8 cellular contexts compared by ENCODE assay signal in the genomic region with DNA sequence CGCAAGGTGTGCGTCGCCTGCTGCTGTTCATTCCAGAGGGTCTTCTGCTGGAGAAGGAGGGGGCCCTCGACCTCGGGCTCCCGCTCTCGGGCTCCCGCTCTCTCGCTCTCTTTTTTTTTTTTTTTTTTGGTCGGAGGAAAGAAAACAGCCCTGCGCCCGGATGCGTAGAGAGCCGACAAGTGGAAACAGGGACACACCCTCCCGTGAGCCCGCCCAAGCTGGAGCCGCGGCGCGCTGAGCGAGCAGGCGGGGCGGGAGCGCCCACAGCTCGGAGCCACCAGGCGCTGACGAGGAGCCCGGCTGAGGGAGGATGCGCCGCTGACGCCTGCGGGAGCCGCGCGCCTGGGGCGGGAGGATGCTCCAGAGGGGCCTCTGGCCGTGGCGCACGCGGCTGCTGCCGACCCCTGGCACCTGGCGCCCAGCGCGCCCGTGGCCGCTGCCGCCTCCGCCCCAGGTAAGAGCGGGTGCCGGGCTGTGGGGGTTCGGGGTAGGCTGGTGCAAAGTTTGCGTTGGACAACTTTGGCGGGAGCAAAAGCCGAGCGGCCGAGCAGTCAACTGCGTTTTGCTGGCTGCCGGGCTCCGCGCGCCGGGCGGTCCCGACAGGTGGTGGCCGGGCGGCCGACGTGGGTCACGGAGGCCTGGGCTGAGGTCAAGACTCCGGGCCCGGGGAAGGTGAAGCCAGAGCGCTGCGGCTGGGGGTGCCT. TPM values are rescaled to one million over a fixed set of nuclear protein-coding genes. Genes with fewer than 3 reads are reported as not detected.
DNase-seq lines count a peak whose midpoint lies in the region; ATAC-seq and TF ChIP-seq lines count a peak whose summit lies in the region.

A gene with protein sequence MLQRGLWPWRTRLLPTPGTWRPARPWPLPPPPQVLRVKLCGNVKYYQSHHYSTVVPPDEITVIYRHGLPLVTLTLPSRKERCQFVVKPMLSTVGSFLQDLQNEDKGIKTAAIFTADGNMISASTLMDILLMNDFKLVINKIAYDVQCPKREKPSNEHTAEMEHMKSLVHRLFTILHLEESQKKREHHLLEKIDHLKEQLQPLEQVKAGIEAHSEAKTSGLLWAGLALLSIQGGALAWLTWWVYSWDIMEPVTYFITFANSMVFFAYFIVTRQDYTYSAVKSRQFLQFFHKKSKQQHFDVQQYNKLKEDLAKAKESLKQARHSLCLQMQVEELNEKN (plus strand): TSS at position 264 of the 704 bp plus-strand sequence. CDS start 92 bp downstream, at position 356.

- H3K27ac ChIP-seq in CD8-positive, alpha-beta memory T cell (ENCODE audit: low read depth, low read length): peak within 1 kb of the TSS; percentile 92

- H3K27me3 ChIP-seq in CD8-positive, alpha-beta memory T cell (ENCODE audit: insufficient read depth, low read length, poor library complexity, severe bottlenecking): no peaks in the 10 kb centered on the region

- no peaks in the 10 kb centered on the region for H3K9me3 ChIP-seq in CD8-positive, alpha-beta memory T cell (ENCODE audit: low read length)

- no peaks in the 10 kb centered on the region for H3K9me3 Mint-ChIP-seq in CD8-positive, alpha-beta memory T cell
- no peaks in the 10 kb centered on the region for H3K9me3 Mint-ChIP-seq in activated CD8-positive, alpha-beta memory T cell treated with anti-CD3 and anti-CD28 coated beads, Interleukin-2, amount 10 ng/mL, durations not matched to agents 7 days and 5 days (ENCODE audit: low read depth)
- H3K9me3 Mint-ChIP-seq in endothelial cell (ENCODE audit: unreplicated experiment) (no peaks in the 10 kb centered on the region), mesothelial cell of epicardium (no peaks in the 10 kb centered on the region)

- peaks cover 0 to 3% of the 10 kb centered on the region in 2 donors for H3K27me3 Mint-ChIP-seq in CD8-positive, alpha-beta memory T cell
- no peaks in the 10 kb centered on the region for H3K27me3 Mint-ChIP-seq in activated CD8-positive, alpha-beta memory T cell treated with anti-CD3 and anti-CD28 coated beads, Interleukin-2, amount 10 ng/mL, durations not matched to agents 7 days and 5 days
- H3K27me3 Mint-ChIP-seq in endothelial cell (ENCODE audit: unreplicated experiment) (peaks cover 4% of the 10 kb centered on the region), mesothelial cell of epicardium (ENCODE audit: low read depth) (peaks cover 19% of the 10 kb centered on the region)

- peaks cover 56 to 68% (median 61%) of the 10 kb centered on the region in 3 donors for H3K4me1 Mint-ChIP-seq in CD8-positive, alpha-beta memory T cell
- peaks cover 43% of the 10 kb centered on the region for H3K4me1 Mint-ChIP-seq in activated CD8-positive, alpha-beta memory T cell treated with anti-CD3 and anti-CD28 coated beads, Interleukin-2, amount 10 ng/mL, durations not matched to agents 7 days and 5 days
- peaks cover 16% of the 10 kb centered on the region for H3K4me1 Mint-ChIP-seq in endothelial cell (ENCODE audit: unreplicated experiment)
- peaks cover 8% of the 10 kb centered on the region for H3K4me1 Mint-ChIP-seq in mesothelial cell of epicardium

- POLR2A ChIA-PET in CD8-positive, alpha-beta memory T cell (lab: Charles Lee): interaction anchor here (0.5 to 3.8 kb wide), 13 partner anchors 45 to 255 kb away, joined by 3 to 49 read pairs (median 4); a partner anchor contains a TSS

- CTCF ChIA-PET in CD8-positive, alpha-beta memory T cell (lab: Charles Lee): interaction anchor here (0.6 to 2.1 kb wide), 15 partner anchors 12 to 262 kb away, joined by 3 to 14 read pairs (median 4); a partner anchor contains a TSS
- CTCF ChIA-PET in activated CD8-positive, alpha-beta memory T cell treated with anti-CD3 and anti-CD28 coated beads, Interleukin-2, amount 10 ng/mL, durations not matched to agents 7 days and 5 days (lab: Charles Lee): interaction anchor here (0.9 to 5.3 kb wide), 6 partner anchors 12 to 255 kb away, joined by 3 to 30 read pairs (median 6); a partner anchor contains a TSS

- ATAC-seq in GM19455 (IDR thresholded peaks at IDR 0.05; ENCODE audit: unreplicated experiment) (peak; percentile 91), HG03575 (IDR thresholded peaks at IDR 0.05; ENCODE audit: extremely low read depth, insufficient number of reproducible peaks, low FRiP score, unreplicated experiment) (peak; percentile 64)
- peak; percentile 95 for ATAC-seq in activated CD8-positive, alpha-beta memory T cell treated with anti-CD3 and anti-CD28 coated beads, Interleukin-2, amount 10 ng/mL, durations not matched to agents 7 days and 5 days

- peaks cover 0 to 38% (median 13%) of the 10 kb centered on the region in 3 donors for H3K36me3 Mint-ChIP-seq in CD8-positive, alpha-beta memory T cell
- peaks cover 24% of the 10 kb centered on the region for H3K36me3 Mint-ChIP-seq in activated CD8-positive, alpha-beta memory T cell treated with anti-CD3 and anti-CD28 coated beads, Interleukin-2, amount 10 ng/mL, durations not matched to agents 7 days and 5 days
- H3K36me3 Mint-ChIP-seq in endothelial cell (ENCODE audit: low read depth, unreplicated experiment) (peaks cover 11% of the 10 kb centered on the region), mesothelial cell of epicardium (peaks cover 6% of the 10 kb centered on the region)

- peak; percentile 86 to 95 (median 92) for DNase-seq in CD8-positive, alpha-beta memory T cell
- DNase-seq in NOMO-1 (lab: John Stamatoyannopoulos, UW; ENCODE audit: unreplicated experiment in 2 of 2): peak; percentile 76 to 82
- peak; percentile 96 for DNase-seq in activated CD8-positive, alpha-beta memory T cell treated with anti-CD3 and anti-CD28 coated beads, Interleukin-2, amount 10 ng/mL, durations not matched to agents 7 days and 5 days
- DNase-seq in endothelial cell (ENCODE audit: low spot score): peak; percentile 86
- peak; percentile 69 to 84 for DNase-seq in mesothelial cell of epicardium (ENCODE audit: low spot score in 2 of 2, unreplicated experiment in 2 of 2)
- DNase-seq in stimulated activated CD8-positive, alpha-beta memory T cell treated with anti-CD3 and anti-CD28 coated beads, Interleukin-15, amount 100 ng/mL, for 48 hours (ENCODE audit: low read depth in 2 of 2): peak; percentile 88 to 90

- peak within 1 kb of the TSS; percentile 88 for H3K4me3 ChIP-seq in CD8-positive, alpha-beta memory T cell (ENCODE audit: low read length)

- H3K27ac Mint-ChIP-seq in CD8-positive, alpha-beta memory T cell: peak within 1 kb of the TSS; percentile 91 to 99 (median 97)
- H3K27ac Mint-ChIP-seq in activated CD8-positive, alpha-beta memory T cell treated with anti-CD3 and anti-CD28 coated beads, Interleukin-2, amount 10 ng/mL, durations not matched to agents 7 days and 5 days: peak within 1 kb of the TSS; percentile 96
- H3K27ac Mint-ChIP-seq in endothelial cell (ENCODE audit: unreplicated experiment) (peak within 1 kb of the TSS; percentile 43), mesothelial cell of epicardium (peak within 1 kb of the TSS; percentile 63)

- no peaks in the 10 kb centered on the region for H3K36me3 ChIP-seq in CD8-positive, alpha-beta memory T cell (ENCODE audit: insufficient read depth, low read length)

- H3K4me3 Mint-ChIP-seq in CD8-positive, alpha-beta memory T cell: peak within 1 kb of the TSS; percentile 92 to 98 (median 96)
- peak within 1 kb of the TSS; percentile 93 for H3K4me3 Mint-ChIP-seq in activated CD8-positive, alpha-beta memory T cell treated with anti-CD3 and anti-CD28 coated beads, Interleukin-2, amount 10 ng/mL, durations not matched to agents 7 days and 5 days
- peak within 1 kb of the TSS; percentile 95 for H3K4me3 Mint-ChIP-seq in endothelial cell (ENCODE audit: unreplicated experiment)
- peak within 1 kb of the TSS; percentile 75 for H3K4me3 Mint-ChIP-seq in mesothelial cell of epicardium

- TF ChIP-seq CTCF in endothelial cell (IDR thresholded peaks at IDR 0.05; ENCODE audit: unreplicated experiment) (no peak), mesothelial cell of epicardium (IDR thresholded peaks at IDR 0.05; ENCODE audit: unreplicated experiment) (no peak)

- peaks cover 50% of the 10 kb centered on the region for H3K4me1 ChIP-seq in CD8-positive, alpha-beta memory T cell (ENCODE audit: insufficient read depth, low read length)

RNA-seq across cellular contexts. Expression of the gene that starts here (rescaled TPM):
- 10 to 100 TPM; 68.7 to 71.6 TPM for total RNA-seq in CD8-positive, alpha-beta memory T cell
- 159 TPM for polyA plus RNA-seq in CD8-positive, alpha-beta memory T cell
- total RNA-seq in activated CD8-positive, alpha-beta memory T cell treated with anti-CD3 and anti-CD28 coated beads, Interleukin-2, amount 10 ng/mL, durations not matched to agents 7 days and 5 days: 10 to 100 TPM; 51.2 to 65.5 TPM
- 44.9 TPM for total RNA-seq in endothelial cell (ENCODE audit: unreplicated experiment)
- total RNA-seq in mesothelial cell of epicardium: 1.9 to 3.9 TPM (median 3.0 TPM) in 3 replicates

Comparison
In these comparisons a context has a peak if more than half of its experiments do, and no peak if none do; other contexts are left out.
1. Peak in every context shown above with its lines: DNase-seq, ATAC-seq, H3K4me3 ChIP-seq and H3K27ac ChIP-seq.
2. H3K27ac Mint-ChIP-seq: peak in every context shown above with its lines; median percentile 97 in CD8-positive, alpha-beta memory T cell; 96 in activated CD8-positive, alpha-beta memory T cell treated with anti-CD3 and anti-CD28 coated beads, Interleukin-2, amount 10 ng/mL, durations not matched to agents 7 days and 5 days; 63 in mesothelial cell of epicardium; 43 in endothelial cell.